In genomic region chr5:20420991-20421595, GRCh38 we compare ENCODE assay signal across 3 cellular contexts.
TF ChIP-seq lines count a peak whose summit lies in the region.

No MANE protein-coding gene starts in this region.

TF ChIP-seq in GM23338, 12 proteins besides CTCF, POLR2A, EP300 and RAD21:
- TF ChIP-seq EZH2phosphoT487 (IDR thresholded peaks at IDR 0.05; ENCODE audit: unreplicated experiment): no peak
- no peak for TF ChIP-seq ZNF331 (CRISPR knock-in tag; IDR thresholded peaks at IDR 0.05; ENCODE audit: low read depth)
- no peak for TF ChIP-seq POLR2AphosphoS5 (IDR thresholded peaks at IDR 0.05; ENCODE audit: low read depth)
- TF ChIP-seq ETS1 (IDR thresholded peaks at IDR 0.05): no peak
- no peak for TF ChIP-seq STAT1 (IDR thresholded peaks at IDR 0.05; ENCODE audit: unreplicated experiment)
- TF ChIP-seq EZH2 (IDR thresholded peaks at IDR 0.05; ENCODE audit: low read depth, unreplicated experiment): no peak

TF ChIP-seq in IMR-90, 13 proteins besides CTCF, POLR2A, EP300 and RAD21:
- no peak for TF ChIP-seq ELK1 (IDR thresholded peaks at IDR 0.05; ENCODE audit: borderline replicate concordance, low read depth, low read length)
- TF ChIP-seq MAFK (IDR thresholded peaks at IDR 0.05; ENCODE audit: low read depth, low read length): peak; percentile 55
- TF ChIP-seq CHD1 (IDR thresholded peaks at IDR 0.05; ENCODE audit: low read depth, low read length): no peak

TF ChIP-seq in H1, 55 proteins besides CTCF, POLR2A, EP300 and RAD21:
- no peak for TF ChIP-seq CBX8 (IDR thresholded peaks at IDR 0.05; ENCODE audit: borderline replicate concordance, low read depth, low read length)
- TF ChIP-seq JUND (IDR thresholded peaks at IDR 0.05; ENCODE audit: low read length): no peak
- TF ChIP-seq TAF1 (IDR thresholded peaks at IDR 0.05; ENCODE audit: low read depth, low read length): no peak
- TF ChIP-seq MAFK (IDR thresholded peaks at IDR 0.05; ENCODE audit: low read depth, low read length): peak; percentile 83
